Comparison of ENCODE assay signal across 9 cellular contexts in the genomic region with DNA sequence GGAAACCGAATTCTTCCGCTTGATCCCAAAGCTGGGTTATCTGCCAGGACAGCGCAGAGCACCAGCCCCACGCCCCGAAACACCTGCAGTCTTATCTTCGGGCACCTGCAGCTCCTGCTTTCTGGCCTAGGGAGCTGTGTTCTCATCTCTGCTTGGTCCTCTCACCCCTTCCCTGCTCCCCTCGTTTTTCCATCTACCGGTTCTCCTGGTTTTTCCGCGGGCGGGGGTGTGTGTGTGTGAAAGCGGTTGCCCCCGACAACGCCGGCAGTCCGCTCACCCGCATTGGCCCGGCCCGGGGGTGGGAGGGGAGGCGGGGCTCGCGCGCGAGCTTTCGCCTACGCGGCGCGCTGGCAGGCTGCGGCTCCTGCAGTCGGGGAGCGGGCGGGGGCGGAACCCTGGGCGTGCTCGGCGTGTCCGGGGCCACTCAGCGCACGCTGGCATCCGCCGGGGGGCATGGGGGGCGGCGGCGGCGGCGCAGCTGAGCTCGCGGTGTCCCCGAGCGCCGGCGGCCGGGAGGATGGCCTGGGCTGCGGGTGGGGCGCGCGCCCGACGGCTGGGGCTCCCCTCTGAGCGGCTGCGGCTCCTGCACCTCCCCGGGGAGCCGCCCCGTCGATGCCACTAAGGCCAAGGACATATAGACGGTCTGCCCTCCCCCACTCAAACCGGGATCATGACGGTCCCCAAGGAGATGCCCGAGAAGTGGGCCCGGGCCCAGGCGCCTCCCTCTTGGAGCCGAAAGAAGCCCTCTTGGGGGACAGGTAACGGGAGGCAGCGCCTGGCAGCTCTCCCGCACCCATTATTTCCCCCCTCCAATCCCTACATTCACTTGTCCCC. TPM values are rescaled to one million over a fixed set of nuclear protein-coding genes. Genes with fewer than 3 reads are reported as not detected.
DNase-seq lines count a peak whose midpoint lies in the region; ATAC-seq, FAIRE-seq and TF ChIP-seq lines count a peak whose summit lies in the region.
"Had no signal": no experiment of that assay in that cellular context is flagged by ENCODE, and none has a peak within 500 bp of the region (broad histone marks: within the 10 kb centered on the region; RNA-seq: fewer than 3 reads in every experiment).

No MANE protein-coding gene starts in this region.

- H3K4me3 Mint-ChIP-seq in activated naive CD4-positive, alpha-beta T cell treated with anti-CD3 and anti-CD28 coated beads for 36 hours = peak overlapping the region; percentile 75

- peaks cover 58% of the 10 kb centered on the region for H3K4me1 Mint-ChIP-seq in activated naive CD4-positive, alpha-beta T cell treated with anti-CD3 and anti-CD28 coated beads for 36 hours (ENCODE audit: low read depth)

- H3K9me3 Mint-ChIP-seq in activated naive CD4-positive, alpha-beta T cell treated with anti-CD3 and anti-CD28 coated beads for 36 hours = no peaks in the 10 kb centered on the region

- no peak for TF ChIP-seq CTCF in RWPE2 (IDR thresholded peaks at IDR 0.05; ENCODE audit: poor library complexity, severe bottlenecking)

- no peak for FAIRE-seq in frontal cortex (lab: Jason Lieb, UNC)

- H3K27me3 ChIP-seq in RWPE2 (ENCODE audit: insufficient read depth, poor library complexity, severe bottlenecking) = no peaks in the 10 kb centered on the region

- peak overlapping the region; percentile 9 for H3K4me3 ChIP-seq in RWPE2 (ENCODE audit: severe bottlenecking)

- peaks cover 18% of the 10 kb centered on the region for H3K4me1 ChIP-seq in RWPE2 (ENCODE audit: insufficient read depth, poor library complexity, severe bottlenecking)

- no peaks in the 10 kb centered on the region for H3K9me3 ChIP-seq in RWPE2 (ENCODE audit: severe bottlenecking)

- no peak overlapping the region for H3K27ac ChIP-seq in RWPE2 (ENCODE audit: poor library complexity, severe bottlenecking)

- intact Hi-C loops in activated naive CD4-positive, alpha-beta T cell treated with anti-CD3 and anti-CD28 coated beads for 36 hours (cut with micrococcal nuclease) = loop anchor here (1.0 to 10.0 kb wide), 5 partner anchors 108 to 676 kb away; a partner anchor contains a TSS

- H3K27ac Mint-ChIP-seq in activated naive CD4-positive, alpha-beta T cell treated with anti-CD3 and anti-CD28 coated beads for 36 hours = no peak overlapping the region

- ATAC-seq in HG03045 (IDR thresholded peaks at IDR 0.05; ENCODE audit: unreplicated experiment) (peak; percentile 41), RWPE2 (ENCODE audit: low read depth) (peak; percentile 27; the same call in 1 of the 3 replicates)

- CTCF ChIA-PET in activated naive CD4-positive, alpha-beta T cell treated with anti-CD3 and anti-CD28 coated beads for 36 hours (lab: Charles Lee) = interaction anchor here (0.6 to 14.4 kb wide), 12 partner anchors 8 to 384 kb away, joined by 3 to 234 read pairs (median 4); no protein-coding TSS in a partner anchor

- DNase-seq in DMS53 treated with DMSO at 0.1 percent for 48 hours (lab: John Stamatoyannopoulos, UW; ENCODE audit: unreplicated experiment) (peak; percentile 58), RWPE2 (ENCODE audit: low spot score) (no peak), frontal cortex (ENCODE audit: low spot score in 2 of 2) (peak; percentile 82 to 83), occipital lobe (lab: John Stamatoyannopoulos, UW) (peak; percentile 84), stromal cell of bone marrow (ENCODE audit: low read depth) (peak; percentile 48), GM19240 (ENCODE audit: insufficient read length, low spot score) (no peak)
- DNase-seq in activated naive CD4-positive, alpha-beta T cell treated with anti-CD3 and anti-CD28 coated beads for 36 hours = peak; percentile 84

- peaks cover 25% of the 10 kb centered on the region for H3K36me3 ChIP-seq in RWPE2 (ENCODE audit: low read depth)

- H3K27me3 Mint-ChIP-seq in activated naive CD4-positive, alpha-beta T cell treated with anti-CD3 and anti-CD28 coated beads for 36 hours (ENCODE audit: low read depth) = no peaks in the 10 kb centered on the region

- H3K36me3 Mint-ChIP-seq in activated naive CD4-positive, alpha-beta T cell treated with anti-CD3 and anti-CD28 coated beads for 36 hours (ENCODE audit: low read depth) = peaks cover 15% of the 10 kb centered on the region

RNA-seq across cellular contexts. Expression of a gene that starts 3.2 kb away (rescaled TPM):
- total RNA-seq in activated naive CD4-positive, alpha-beta T cell treated with anti-CD3 and anti-CD28 coated beads for 36 hours = 10 to 100 TPM; 28.2 to 28.7 TPM
- total RNA-seq in frontal cortex (25.3 TPM), occipital lobe (28.5 TPM)

RNA-seq across cellular contexts. Expression of a gene that starts 7.6 kb away (rescaled TPM):
- total RNA-seq in activated naive CD4-positive, alpha-beta T cell treated with anti-CD3 and anti-CD28 coated beads for 36 hours = not detected
- total RNA-seq in frontal cortex (not detected), occipital lobe (not detected)
- total RNA-seq: T-helper 1 cell treated with Interleukin-12 subunit alpha and Interleukin-12 subunit beta and Interleukin-4 antibody, amounts not matched to agents 30 ng/mL and 1 ng/mL, for 36 hours had no signal

RNA-seq across cellular contexts. Expression of a gene that starts 56.1 kb away (rescaled TPM):
- total RNA-seq in activated naive CD4-positive, alpha-beta T cell treated with anti-CD3 and anti-CD28 coated beads for 36 hours = 100 to 1,000 TPM; 204 to 219 TPM
- total RNA-seq in frontal cortex (75.8 TPM), occipital lobe (57.7 TPM)

Comparison
In these comparisons a context has a peak if more than half of its experiments do, and no peak if none do; other contexts are left out.
1. DNase-seq: peak in DMS53 treated with DMSO at 0.1 percent for 48 hours (single experiment), activated naive CD4-positive, alpha-beta T cell treated with anti-CD3 and anti-CD28 coated beads for 36 hours (single experiment), frontal cortex (2 of 2), occipital lobe (single experiment) and stromal cell of bone marrow (single experiment); none in RWPE2 (single experiment) and GM19240 (single experiment).